ENCODE assay signal across 8 cellular contexts in genomic region chr20:3238616-3239025, GRCh38. TPM values are rescaled to one million over a fixed set of nuclear protein-coding genes. Genes with fewer than 3 reads are reported as not detected.
DNase-seq lines count a peak whose midpoint lies in the region; ATAC-seq and TF ChIP-seq lines count a peak whose summit lies in the region.

No MANE protein-coding gene starts in this region.

- intact Hi-C loops in tibial artery (cut with DNase I; ENCODE audit: low total_unique reads), result no loop called here

- no peak for TF ChIP-seq POLR2A in GM18505 (IDR thresholded peaks at IDR 0.05; ENCODE audit: borderline replicate concordance, extremely low read depth, insufficient read depth, insufficient read length)

- H3K4me1 ChIP-seq in ectodermal cell (ENCODE audit: control insufficient read depth, insufficient read depth, low read length) (peaks cover 11% of the 10 kb centered on the region), mucosa of stomach (ENCODE audit: control insufficient read depth, insufficient read depth, low read length) (peaks cover 6% of the 10 kb centered on the region), tibial artery (peaks cover 0 to 26% (median 25%) of the 10 kb centered on the region in 4 donors)

- peak overlapping the region; percentile 42 for H3K4me3 ChIP-seq in GM12875 (ENCODE audit: low read depth, low read length)
- peak overlapping the region; percentile 59 for H3K4me3 ChIP-seq in WERI-Rb-1 (ENCODE audit: low read depth, low read length)
- H3K4me3 ChIP-seq in ectodermal cell (ENCODE audit: insufficient read depth, low read depth, low read length), result peak overlapping the region; percentile 56
- no peak overlapping the region for H3K4me3 ChIP-seq in mucosa of stomach (ENCODE audit: low read length)
- H3K4me3 ChIP-seq in tibial artery, result peak overlapping the region; percentile 55 to 72

- 1% methylated on average over 48 of the region's 48 CpGs for WGBS in ectodermal cell, 2 experiments

- H3K27ac ChIP-seq in WERI-Rb-1, result no peak overlapping the region
- H3K27ac ChIP-seq in ectodermal cell (ENCODE audit: insufficient read depth, low read depth, low read length, poor library complexity, severe bottlenecking), result no peak overlapping the region
- no peak overlapping the region for H3K27ac ChIP-seq in tibial artery

- H3K9ac ChIP-seq in mucosa of stomach (ENCODE audit: low read length), result peak overlapping the region; percentile 63

- DNase-seq in WERI-Rb-1 (no peak), tibial artery (no peak)

- H3K9me3 ChIP-seq in WERI-Rb-1 (ENCODE audit: severe bottlenecking) (peaks cover 4% of the 10 kb centered on the region), ectodermal cell (ENCODE audit: control insufficient read depth, low read length) (no peaks in the 10 kb centered on the region), mucosa of stomach (ENCODE audit: control insufficient read depth, low read length) (no peaks in the 10 kb centered on the region), tibial artery (no peaks in the 10 kb centered on the region)

- peak; percentile 51 for ATAC-seq in HG03520 (IDR thresholded peaks at IDR 0.05; ENCODE audit: unreplicated experiment)
- no peak for ATAC-seq in HG03097 (IDR thresholded peaks at IDR 0.05; ENCODE audit: low FRiP score, unreplicated experiment)
- ATAC-seq in GM18505 (IDR thresholded peaks at IDR 0.05; ENCODE audit: unreplicated experiment), result no peak

- H3K36me3 ChIP-seq in WERI-Rb-1, result no peaks in the 10 kb centered on the region
- H3K36me3 ChIP-seq in ectodermal cell (ENCODE audit: control insufficient read depth, insufficient read depth, low read length), result no peaks in the 10 kb centered on the region
- H3K36me3 ChIP-seq in mucosa of stomach (ENCODE audit: control insufficient read depth, insufficient read depth, low read length), result no peaks in the 10 kb centered on the region
- H3K36me3 ChIP-seq in tibial artery, result no peaks in the 10 kb centered on the region

- peaks cover 12% of the 10 kb centered on the region for H3K27me3 ChIP-seq in WERI-Rb-1 (ENCODE audit: insufficient read depth, low read depth, severe bottlenecking)
- H3K27me3 ChIP-seq in ectodermal cell (ENCODE audit: control insufficient read depth, insufficient read depth, low read length, poor library complexity, severe bottlenecking), result peaks cover 75% of the 10 kb centered on the region
- peaks cover 41% of the 10 kb centered on the region for H3K27me3 ChIP-seq in mucosa of stomach (ENCODE audit: control insufficient read depth, insufficient read depth, low read length)
- peaks cover 0 to 70% of the 10 kb centered on the region in 2 donors for H3K27me3 ChIP-seq in tibial artery

- no peak for TF ChIP-seq CTCF in GM12875 (IDR thresholded peaks at IDR 0.05; ENCODE audit: borderline replicate concordance, insufficient read depth, low read depth, low read length)
- no peak for TF ChIP-seq CTCF in WERI-Rb-1 (IDR thresholded peaks at IDR 0.05; ENCODE audit: low read depth, low read length)
- no peak for TF ChIP-seq CTCF in tibial artery (IDR thresholded peaks at IDR 0.05)

RNA-seq across cellular contexts. Expression of gene SLC4A11, which starts 0.4 kb away (rescaled TPM):
- polyA plus RNA-seq in ectodermal cell (2013, experiment 1 of 4), result 5.1 TPM
- 4.8 TPM for polyA plus RNA-seq in ectodermal cell (2013, experiment 2 of 4)
- 3.2 TPM for polyA plus RNA-seq in ectodermal cell (2013, experiment 3 of 4)
- polyA plus RNA-seq in ectodermal cell (2013, experiment 4 of 4), result 4.6 TPM

RNA-seq across cellular contexts. Expression of gene ITPA, which starts 29.3 kb away (rescaled TPM):
- polyA plus RNA-seq in ectodermal cell (2013, experiment 1 of 4), result 48.1 TPM
- 52.1 TPM for polyA plus RNA-seq in ectodermal cell (2013, experiment 2 of 4)
- 33.4 TPM for polyA plus RNA-seq in ectodermal cell (2013, experiment 3 of 4)
- 38.4 TPM for polyA plus RNA-seq in ectodermal cell (2013, experiment 4 of 4)

RNA-seq across cellular contexts. Expression of gene DDRGK1, which starts 34.1 kb away (rescaled TPM):
- 40.0 TPM for polyA plus RNA-seq in ectodermal cell (2013, experiment 1 of 4)
- polyA plus RNA-seq in ectodermal cell (2013, experiment 2 of 4), result 38.1 TPM
- 33.0 TPM for polyA plus RNA-seq in ectodermal cell (2013, experiment 3 of 4)
- 40.0 TPM for polyA plus RNA-seq in ectodermal cell (2013, experiment 4 of 4)
